ENCODE assay signal across 21 cellular contexts in genomic region chr5:10091701-10092100, GRCh38.
"Had no signal": no experiment of that assay in that cellular context is flagged by ENCODE, and none has a peak within 500 bp of the region (broad histone marks: within the 10 kb centered on the region; RNA-seq: fewer than 3 reads in every experiment).

No MANE protein-coding gene starts in this region.

- H3K9me3 ChIP-seq: neutrophil, pancreas, thyroid gland, upper lobe of right lung had no signal

- H3K4me1 ChIP-seq: foreskin keratinocyte, left ventricle myocardium inferior, pancreas, psoas muscle, right atrium auricular region, thyroid gland, upper lobe of right lung had no signal

- H3K27ac ChIP-seq: foreskin keratinocyte, left ventricle myocardium inferior, neutrophil, pancreas, psoas muscle, right atrium auricular region, thyroid gland, upper lobe of right lung, WERI-Rb-1 had no signal

- H3K36me3 ChIP-seq: left ventricle myocardium inferior, neutrophil, pancreas, right atrium auricular region, thyroid gland, upper lobe of right lung, WERI-Rb-1 had no signal

- ATAC-seq: foreskin keratinocyte; natural killer cell treated with Interleukin-12 subunit alpha and Interleukin-12 subunit beta and Interleukin-15 and Interleukin-18, amount 100 ng/mL, for 72 hours; pancreas; psoas muscle; T-cell; upper lobe of right lung had no signal

- DNase-seq: activated CD4-positive, alpha-beta T cell treated with anti-CD3 and anti-CD28 coated beads for 1 hour; activated CD4-positive, alpha-beta T cell treated with anti-CD3 and anti-CD28 coated beads, Interleukin-2, amount 50 U/mL, for 1 hour; activated effector memory CD4-positive, alpha-beta T cell treated with anti-CD3 and anti-CD28 coated beads, Interleukin-2, amount 50 U/mL, for 16 hours; anterior cingulate cortex; effector CD4-positive, alpha-beta T cell; foreskin keratinocyte; kidney glomerular epithelial cell; left ventricle myocardium inferior; mammary epithelial cell; pancreas; psoas muscle; stimulated activated CD4-positive, alpha-beta T cell treated with anti-CD3 and anti-CD28 coated beads, Interleukin-12 subunit alpha, Interleukin-12 subunit beta, amount 100 ng/mL, for 4 hours; stimulated activated CD4-positive, alpha-beta T cell treated with anti-CD3 and anti-CD28 coated beads, Interleukin-4, amount 100 ng/mL, for 4 hours; substantia nigra; T-cell; thyroid gland; upper lobe of right lung; WERI-Rb-1 had no signal

- H3K4me3 ChIP-seq: left ventricle myocardium inferior, pancreas, psoas muscle, right atrium auricular region, thyroid gland, upper lobe of right lung had no signal

- H3K27me3 ChIP-seq: foreskin keratinocyte, neutrophil, pancreas, right atrium auricular region, thyroid gland, upper lobe of right lung had no signal
